26 cellular contexts compared by ENCODE assay signal in the genomic region with DNA sequence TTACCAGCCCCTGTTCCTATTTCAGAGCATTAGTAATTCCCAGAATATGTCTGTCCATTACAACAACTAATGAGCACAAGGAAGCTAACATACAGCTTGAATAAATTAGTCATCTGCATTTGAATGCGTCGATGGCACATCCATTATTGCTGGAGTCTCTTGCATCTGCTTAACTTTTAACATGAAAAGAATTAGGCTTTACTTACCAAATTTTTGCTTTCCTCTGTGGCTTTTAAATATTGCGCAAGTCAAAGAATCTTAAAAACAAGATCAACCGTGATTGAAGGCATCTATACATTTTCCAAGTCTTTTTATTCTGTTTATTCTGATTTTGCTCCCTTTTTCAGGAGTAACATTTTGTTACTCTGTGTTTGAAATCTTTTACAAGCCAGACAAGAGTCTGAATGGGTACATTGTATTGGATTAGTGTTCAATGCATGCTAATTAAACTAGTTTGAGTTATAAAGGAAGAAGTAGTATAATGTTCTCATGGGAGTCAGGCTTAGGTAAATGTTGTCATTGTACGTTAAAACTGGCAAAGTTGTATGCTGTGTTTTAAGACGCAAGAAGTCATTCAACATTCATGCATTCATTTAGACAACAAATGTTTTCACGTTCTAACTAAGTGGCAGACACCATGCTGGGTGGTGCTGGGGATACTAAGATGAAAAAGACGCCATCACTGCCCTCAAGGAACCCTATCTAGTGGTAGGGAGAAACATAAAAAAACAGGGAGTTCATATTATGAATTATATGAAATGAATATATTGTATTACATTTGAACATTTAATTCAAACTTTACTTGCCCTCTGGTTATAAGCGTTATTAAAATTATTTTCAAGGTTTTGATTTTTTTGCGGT. TPM values are rescaled to one million over a fixed set of nuclear protein-coding genes. Genes with fewer than 3 reads are reported as not detected.
"Had no signal": no experiment of that assay in that cellular context is flagged by ENCODE, and none has a peak within 500 bp of the region (broad histone marks: within the 10 kb centered on the region; RNA-seq: fewer than 3 reads in every experiment).

No MANE protein-coding gene starts in this region.

- H3K4me3 Mint-ChIP-seq: activated CD4-positive, alpha-beta T cell treated with anti-CD3 and anti-CD28 coated beads, Interleukin-2, amount 10 ng/mL, durations not matched to agents 7 days and 5 days; activated CD8-positive, alpha-beta T cell treated with anti-CD3 and anti-CD28 coated beads, Interleukin-2, amount 10 ng/mL, durations not matched to agents 7 days and 5 days; activated naive CD4-positive, alpha-beta T cell treated with anti-CD3 and anti-CD28 coated beads for 36 hours; activated naive CD8-positive, alpha-beta T cell treated with anti-CD3 and anti-CD28 coated beads, Interleukin-2, amount 50 U/mL, for 24 hours; activated T-cell treated with anti-CD3 and anti-CD28 coated beads, Interleukin-2, amount 50 U/mL, for 24 hours; nephron progenitor cell; T-helper 2 cell treated with Interferon-gamma antibody and Interleukin-4, amounts not matched to agents 5 μg/mL and 100 μg/mL, for 36 hours had no signal

- H3K27ac Mint-ChIP-seq: activated CD4-positive, alpha-beta T cell treated with anti-CD3 and anti-CD28 coated beads, Interleukin-2, amount 10 ng/mL, durations not matched to agents 7 days and 5 days; activated CD8-positive, alpha-beta T cell treated with anti-CD3 and anti-CD28 coated beads, Interleukin-2, amount 10 ng/mL, durations not matched to agents 7 days and 5 days; activated naive CD4-positive, alpha-beta T cell treated with anti-CD3 and anti-CD28 coated beads for 36 hours; activated naive CD8-positive, alpha-beta T cell treated with anti-CD3 and anti-CD28 coated beads, Interleukin-2, amount 50 U/mL, for 24 hours; activated T-cell treated with anti-CD3 and anti-CD28 coated beads, Interleukin-2, amount 50 U/mL, for 24 hours; nephron progenitor cell; progenitor cell of endocrine pancreas; T-helper 2 cell treated with Interferon-gamma antibody and Interleukin-4, amounts not matched to agents 5 μg/mL and 100 μg/mL, for 36 hours had no signal

- H3K27ac ChIP-seq: breast epithelium, coronary artery, esophagus muscularis mucosa, foreskin keratinocyte, hepatocyte, thyroid gland had no signal

- DNase-seq: activated CD4-positive, alpha-beta T cell treated with anti-CD3 and anti-CD28 coated beads, Interleukin-2, amount 10 ng/mL, durations not matched to agents 7 days and 5 days; activated CD4-positive, CD25-positive, alpha-beta regulatory T cell; activated CD8-positive, alpha-beta T cell treated with anti-CD3 and anti-CD28 coated beads, Interleukin-2, amount 10 ng/mL, durations not matched to agents 7 days and 5 days; activated naive CD4-positive, alpha-beta T cell treated with anti-CD3 and anti-CD28 coated beads for 36 hours; activated naive CD8-positive, alpha-beta T cell treated with anti-CD3 and anti-CD28 coated beads, Interleukin-2, amount 50 U/mL, for 24 hours; activated T-cell treated with anti-CD3 and anti-CD28 coated beads, Interleukin-2, amount 50 U/mL, for 24 hours; aorta; foreskin keratinocyte; midbrain; nephron progenitor cell; stimulated activated CD4-positive, alpha-beta T cell treated with anti-CD3 and anti-CD28 coated beads, Interleukin-12 subunit alpha, Interleukin-12 subunit beta, amount 100 ng/mL, for 4 hours; stimulated activated CD4-positive, alpha-beta T cell treated with anti-CD3 and anti-CD28 coated beads, Interleukin-1b, Interleukin-23, amount 100 ng/mL, for 48 hours; stimulated activated CD8-positive, alpha-beta memory T cell treated with anti-CD3 and anti-CD28 coated beads, Interleukin-4, amount 100 ng/mL, for 48 hours; stimulated activated naive CD4-positive, alpha-beta T cell; thyroid gland had no signal

- H3K36me3 ChIP-seq: breast epithelium, esophagus muscularis mucosa, thyroid gland had no signal

- H3K4me1 Mint-ChIP-seq: activated CD4-positive, alpha-beta T cell treated with anti-CD3 and anti-CD28 coated beads, Interleukin-2, amount 10 ng/mL, durations not matched to agents 7 days and 5 days had no signal

- H3K4me3 ChIP-seq: breast epithelium, coronary artery, esophagus muscularis mucosa, hepatocyte, thyroid gland had no signal

- H3K9me3 Mint-ChIP-seq: activated CD4-positive, alpha-beta T cell treated with anti-CD3 and anti-CD28 coated beads, Interleukin-2, amount 10 ng/mL, durations not matched to agents 7 days and 5 days; activated T-cell treated with anti-CD3 and anti-CD28 coated beads, Interleukin-2, amount 50 U/mL, for 24 hours; nephron progenitor cell; T-helper 2 cell treated with Interferon-gamma antibody and Interleukin-4, amounts not matched to agents 5 μg/mL and 100 μg/mL, for 36 hours had no signal

- FAIRE-seq: keratinocyte, urothelium cell line had no signal

- H3K9me3 ChIP-seq: breast epithelium, esophagus muscularis mucosa, thyroid gland had no signal

- H3K4me2 ChIP-seq: hepatocyte had no signal

- ATAC-seq: activated CD8-positive, alpha-beta T cell treated with anti-CD3 and anti-CD28 coated beads, Interleukin-2, amount 10 ng/mL, durations not matched to agents 7 days and 5 days; activated naive CD8-positive, alpha-beta T cell treated with anti-CD3 and anti-CD28 coated beads, Interleukin-2, amount 50 U/mL, for 24 hours; foreskin keratinocyte; left lobe of liver had no signal

- H3K27me3 ChIP-seq: thyroid gland had no signal

- H3K4me1 ChIP-seq: breast epithelium, foreskin keratinocyte had no signal

RNA-seq across cellular contexts. Expression of gene CACNB2, which starts 3.9 kb away (rescaled TPM):
- total RNA-seq: activated CD4-positive, alpha-beta T cell treated with anti-CD3 and anti-CD28 coated beads, Interleukin-2, amount 10 ng/mL, durations not matched to agents 7 days and 5 days; activated CD8-positive, alpha-beta T cell treated with anti-CD3 and anti-CD28 coated beads, Interleukin-2, amount 10 ng/mL, durations not matched to agents 7 days and 5 days; activated naive CD4-positive, alpha-beta T cell treated with anti-CD3 and anti-CD28 coated beads for 36 hours; foreskin keratinocyte; lung microvascular endothelial cell; myocyte had no signal
- polyA plus RNA-seq: foreskin keratinocyte had no signal
